ENCODE assay signal across 9 cellular contexts in genomic region chr10:90319188-90319914, GRCh38.
A peak's percentile ranks its signal among the peaks of the same experiment; 100 is the strongest.
DNase-seq lines count a peak whose midpoint lies in the region; ATAC-seq and TF ChIP-seq lines count a peak whose summit lies in the region.
"Had no signal": no experiment of that assay in that cellular context is flagged by ENCODE, and none has a peak within 500 bp of the region (broad histone marks: within the 10 kb centered on the region; RNA-seq: fewer than 3 reads in every experiment).

No MANE protein-coding gene starts in this region.

- 42 to 58% methylated on average over 5 of the region's 5 CpGs for WGBS in tibial nerve, 2 donors

- no peak overlapping the region for H3K27ac Mint-ChIP-seq in T-cell
- H3K27ac Mint-ChIP-seq: naive B cell had no signal

- DNase-seq in DMS79 (lab: John Stamatoyannopoulos, UW) = peak; percentile 22
- DNase-seq in SW480 (ENCODE audit: low spot score) = peak; percentile 88
- peak; percentile 67 for DNase-seq in iPS-NIHi7 (ENCODE audit: extremely low spot score)
- DNase-seq in tibial nerve (ENCODE audit: low spot score in 2 of 2) = no peak
- DNase-seq in T-cell = no peak
- DNase-seq in activated gamma-delta T cell (lab: John Stamatoyannopoulos, UW) = no peak
- DNase-seq: naive B cell had no signal

- peak; percentile 91 for ATAC-seq in GM19395 (IDR thresholded peaks at IDR 0.05; ENCODE audit: unreplicated experiment)
- peak; percentile 94 for ATAC-seq in HG03196 (IDR thresholded peaks at IDR 0.05; ENCODE audit: unreplicated experiment)
- ATAC-seq in T-cell (replicated peaks in 1 of 4) = no peak

- H3K36me3 ChIP-seq in tibial nerve = no peaks in the 10 kb centered on the region

- TF ChIP-seq EP300 in tibial nerve (IDR thresholded peaks at IDR 0.05) = no peak

- H3K27ac ChIP-seq in tibial nerve = no peak overlapping the region

- CTCF ChIA-PET in T-cell (lab: Charles Lee) = no interaction called here

- H3K36me3 Mint-ChIP-seq in T-cell = no peaks in the 10 kb centered on the region
- H3K36me3 Mint-ChIP-seq: naive B cell had no signal

- TF ChIP-seq POLR2A in tibial nerve (IDR thresholded peaks at IDR 0.05) = no peak

- H3K9me3 ChIP-seq in tibial nerve = no peaks in the 10 kb centered on the region

- peaks cover 0 to 4% of the 10 kb centered on the region in 2 donors for H3K27me3 Mint-ChIP-seq in T-cell

- H3K27me3 ChIP-seq in tibial nerve = no peaks in the 10 kb centered on the region

- no peak overlapping the region for H3K4me3 ChIP-seq in tibial nerve

- H3K4me3 Mint-ChIP-seq in T-cell = no peak overlapping the region
- H3K4me3 Mint-ChIP-seq: naive B cell had no signal

- no peaks in the 10 kb centered on the region for H3K4me1 Mint-ChIP-seq in T-cell
- H3K4me1 Mint-ChIP-seq: naive B cell had no signal

- POLR2A ChIA-PET in T-cell (lab: Charles Lee) = no interaction called here

- H3K9me3 Mint-ChIP-seq in T-cell = peaks cover 0 to under 1% (median 0%) of the 10 kb centered on the region in 3 donors
- H3K9me3 Mint-ChIP-seq: naive B cell had no signal

- TF ChIP-seq CTCF in tibial nerve (IDR thresholded peaks at IDR 0.05) = no peak

- H3K4me1 ChIP-seq in tibial nerve = no peaks in the 10 kb centered on the region

Comparison
In these comparisons a context has a peak if more than half of its experiments do, and no peak if none do; other contexts are left out.
1. DNase-seq: peak in DMS79 (single experiment), SW480 (single experiment) and iPS-NIHi7 (single experiment); none in tibial nerve (0 of 2), T-cell (0 of 34) and activated gamma-delta T cell (single experiment).
2. ATAC-seq: peak in GM19395 (single experiment) and HG03196 (single experiment); none in T-cell (0 of 4).